In genomic region chr12:88706286-88706685, GRCh38 we compare ENCODE assay signal across 2 cellular contexts.
TF ChIP-seq lines count a peak whose summit lies in the region.

No MANE protein-coding gene starts in this region.

TF ChIP-seq in HCT116, 20 proteins besides CTCF, POLR2A, EP300 and RAD21 (continued from another document):
- no peak for TF ChIP-seq MAX (IDR thresholded peaks at IDR 0.05)
- TF ChIP-seq ATF3 (IDR thresholded peaks at IDR 0.05), result no peak
- TF ChIP-seq ZFX (IDR thresholded peaks at IDR 0.05), result no peak
- TF ChIP-seq SIN3A (IDR thresholded peaks at IDR 0.05; ENCODE audit: low read depth), result no peak
- TF ChIP-seq EZH2 (IDR thresholded peaks at IDR 0.05), result no peak
- TF ChIP-seq FOSL1 (IDR thresholded peaks at IDR 0.05; ENCODE audit: low read depth), result no peak
- TF ChIP-seq TCF7L2 (IDR thresholded peaks at IDR 0.05; ENCODE audit: borderline replicate concordance, extremely low read depth, insufficient read depth, insufficient read length), result no peak
- TF ChIP-seq JUND (IDR thresholded peaks at IDR 0.05), result no peak
- no peak for TF ChIP-seq EGR1 (IDR thresholded peaks at IDR 0.05; ENCODE audit: low read depth)
- no peak for TF ChIP-seq CBX3 (IDR thresholded peaks at IDR 0.05; ENCODE audit: low read depth)
- no peak for TF ChIP-seq YY1 (IDR thresholded peaks at IDR 0.05; ENCODE audit: extremely low read depth, insufficient replicate concordance, low read depth, low read length)
- TF ChIP-seq SRF (IDR thresholded peaks at IDR 0.05; ENCODE audit: low read depth), result no peak

TF ChIP-seq in endothelial cell of umbilical vein, 7 proteins besides CTCF, POLR2A, EP300 and RAD21 (continued from another document):
- no peak for TF ChIP-seq MAX (IDR thresholded peaks at IDR 0.05; ENCODE audit: insufficient read depth, insufficient read length)
